ENCODE assay signal across 8 cellular contexts in the genomic region with DNA sequence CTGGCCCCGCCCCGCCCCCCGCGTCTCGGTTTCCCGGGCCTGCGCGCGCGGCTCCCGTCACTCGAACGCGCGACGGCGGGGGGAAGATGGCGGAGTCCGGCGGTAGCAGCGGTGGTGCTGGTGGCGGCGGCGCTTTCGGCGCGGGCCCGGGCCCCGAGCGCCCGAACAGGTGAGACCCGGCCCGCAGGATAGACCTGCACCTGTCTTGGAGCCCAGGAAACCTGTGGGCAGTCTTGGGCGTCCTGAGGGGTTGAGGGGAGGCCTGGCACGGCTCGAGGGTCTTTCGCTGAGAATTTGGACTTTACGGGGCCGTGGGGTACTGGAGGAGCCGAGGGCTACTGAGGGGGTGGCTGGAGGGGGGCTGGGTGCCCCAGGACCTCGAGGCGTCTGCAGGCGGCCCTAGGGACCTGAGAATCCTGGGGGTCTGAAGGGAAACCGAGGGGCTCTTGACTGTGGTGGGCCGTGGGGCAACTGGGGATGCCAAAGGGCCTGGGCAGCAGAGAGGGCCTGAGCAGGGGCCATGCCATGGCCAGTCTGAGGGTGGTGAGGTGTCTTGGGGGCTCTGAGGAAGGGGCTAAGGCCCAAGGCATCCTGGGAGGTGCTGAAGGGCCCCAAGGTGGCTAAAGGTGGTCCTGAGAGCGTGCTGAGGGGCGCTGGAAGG. TPM values are rescaled to one million over a fixed set of nuclear protein-coding genes. Genes with fewer than 3 reads are reported as not detected.
DNase-seq lines count a peak whose midpoint lies in the region; ATAC-seq and TF ChIP-seq lines count a peak whose summit lies in the region.

Gene KLHL26 (plus strand): TSS at position 60 of the 661 bp plus-strand sequence. CDS start 27 bp downstream, at position 87.

- H3K14ac ChIP-seq in H9 (ENCODE audit: insufficient read depth, low read length): peak within 1 kb of the TSS; percentile 84

- no peak within 1 kb of the TSS for H3T11ph ChIP-seq in H9 (ENCODE audit: low read length)

- H2BK15ac ChIP-seq in H9 (ENCODE audit: low read depth, low read length): no peak within 1 kb of the TSS

- H3K27me3 Mint-ChIP-seq in H9 (ENCODE audit: low read depth): peaks cover 31% of the 10 kb centered on the region
- peaks cover 9% of the 10 kb centered on the region for H3K27me3 Mint-ChIP-seq in activated CD4-positive, alpha-beta memory T cell treated with anti-CD3 and anti-CD28 coated beads, Interleukin-2, amount 10 ng/mL, durations not matched to agents 7 days and 5 days
- no peaks in the 10 kb centered on the region for H3K27me3 Mint-ChIP-seq in stimulated activated memory B cell treated with anti-CD40 and anti-IgM and Interleukin-4, amounts not matched to agents 10 μg/mL and 1 μg/mL and 100 μg/mL, for 72 hours

- H2AK5ac ChIP-seq in H9 (ENCODE audit: insufficient read length, low read length): no peak within 1 kb of the TSS

- WGBS in H9 (ENCODE audit: extremely low coverage, insufficient read length, low lambda C conversion rate): no CpG with 5 or more reads among the region's 47 CpGs

- peak within 1 kb of the TSS; percentile 78 to 86 for H3K4me3 Mint-ChIP-seq in H9
- peak within 1 kb of the TSS; percentile 80 for H3K4me3 Mint-ChIP-seq in activated CD4-positive, alpha-beta memory T cell treated with anti-CD3 and anti-CD28 coated beads, Interleukin-2, amount 10 ng/mL, durations not matched to agents 7 days and 5 days
- peak within 1 kb of the TSS; percentile 87 for H3K4me3 Mint-ChIP-seq in stimulated activated memory B cell treated with anti-CD40 and anti-IgM and Interleukin-4, amounts not matched to agents 10 μg/mL and 1 μg/mL and 100 μg/mL, for 72 hours

- H2BK120ac ChIP-seq in H9 (ENCODE audit: low read depth, low read length, poor library complexity, severe bottlenecking): no peak within 1 kb of the TSS

- peaks cover 0 to 3% (median 0%) of the 10 kb centered on the region in 3 experiments; a peak in 1 of 7 replicates for H3K36me3 Mint-ChIP-seq in H9 (ENCODE audit: insufficient read depth in 1 of 3, low read depth in 3 of 3)
- no peaks in the 10 kb centered on the region for H3K36me3 Mint-ChIP-seq in activated CD4-positive, alpha-beta memory T cell treated with anti-CD3 and anti-CD28 coated beads, Interleukin-2, amount 10 ng/mL, durations not matched to agents 7 days and 5 days (ENCODE audit: low read depth)
- no peaks in the 10 kb centered on the region for H3K36me3 Mint-ChIP-seq in stimulated activated memory B cell treated with anti-CD40 and anti-IgM and Interleukin-4, amounts not matched to agents 10 μg/mL and 1 μg/mL and 100 μg/mL, for 72 hours

- no peaks in the 10 kb centered on the region for H4K20me1 ChIP-seq in H9 (ENCODE audit: control insufficient read depth, insufficient read depth, insufficient read length)

- no peak within 1 kb of the TSS for H4K5ac ChIP-seq in H9 (ENCODE audit: insufficient read length, low read depth, low read length)

- no peak within 1 kb of the TSS for H2BK5ac ChIP-seq in H9 (ENCODE audit: insufficient read length, low read length)

- H4K91ac ChIP-seq in H9 (ENCODE audit: insufficient read length, low read depth, low read length): no peak within 1 kb of the TSS

- H3K4me1 ChIP-seq in H9 (ENCODE audit: insufficient read depth, low read length) (peaks cover 3% of the 10 kb centered on the region; the same call in 1 of the 2 replicates), iPS-15b (ENCODE audit: control insufficient read depth, insufficient read depth, low read length) (peaks cover 3% of the 10 kb centered on the region)

- H3K36me3 ChIP-seq in iPS-15b (ENCODE audit: control insufficient read depth, insufficient read depth, low read length): no peaks in the 10 kb centered on the region

- H3K9me3 Mint-ChIP-seq in H9: no peaks in the 10 kb centered on the region
- no peaks in the 10 kb centered on the region for H3K9me3 Mint-ChIP-seq in activated CD4-positive, alpha-beta memory T cell treated with anti-CD3 and anti-CD28 coated beads, Interleukin-2, amount 10 ng/mL, durations not matched to agents 7 days and 5 days
- H3K9me3 Mint-ChIP-seq in stimulated activated memory B cell treated with anti-CD40 and anti-IgM and Interleukin-4, amounts not matched to agents 10 μg/mL and 1 μg/mL and 100 μg/mL, for 72 hours: no peaks in the 10 kb centered on the region

- H3K9me3 ChIP-seq in H9 (ENCODE audit: control insufficient read depth, low read depth, low read length) (no peaks in the 10 kb centered on the region), iPS-15b (ENCODE audit: control insufficient read depth, insufficient read depth, low read length) (no peaks in the 10 kb centered on the region)

- no peak within 1 kb of the TSS for H3K27ac ChIP-seq in H9 (ENCODE audit: insufficient read length, low read depth, low read length)

- H3K79me2 ChIP-seq in H9 (ENCODE audit: insufficient read depth, low read length): no peaks in the 10 kb centered on the region; the same call in 1 of the 2 replicates

- H3K79me1 ChIP-seq in H9 (ENCODE audit: insufficient read depth, low read depth, low read length, poor library complexity, severe bottlenecking): peaks cover 3% of the 10 kb centered on the region

- H3K4me2 ChIP-seq in H9 (ENCODE audit: insufficient read depth, insufficient read length, low read length): peak within 1 kb of the TSS; percentile 85

- no peak within 1 kb of the TSS for H2AFZ ChIP-seq in H9 (ENCODE audit: low read length)

- H3K23ac ChIP-seq in H9 (ENCODE audit: insufficient read length, low read depth, low read length): no peak within 1 kb of the TSS

- no peak for ATAC-seq in stimulated activated memory B cell treated with anti-CD40 and anti-IgM and Interleukin-4, amounts not matched to agents 10 μg/mL and 1 μg/mL and 100 μg/mL, for 72 hours

- peaks cover 9% of the 10 kb centered on the region for H3K23me2 ChIP-seq in H9 (ENCODE audit: insufficient read length, low read depth, low read length, poor library complexity, severe bottlenecking)

- no peak within 1 kb of the TSS for H2BK20ac ChIP-seq in H9 (ENCODE audit: low read depth, low read length, poor library complexity, severe bottlenecking)

- H4K8ac ChIP-seq in H9 (replicated peaks; ENCODE audit: insufficient read length, low read depth, low read length): no peak within 1 kb of the TSS

- DNase-seq in H9 (no peak), NCI-H69 (lab: John Stamatoyannopoulos, UW) (no peak), GM03348 (ENCODE audit: low spot score) (no peak), NCI-H1930 (lab: John Stamatoyannopoulos, UW) (no peak), retina (no peak)
- no peak for DNase-seq in activated CD4-positive, alpha-beta memory T cell treated with anti-CD3 and anti-CD28 coated beads, Interleukin-2, amount 10 ng/mL, durations not matched to agents 7 days and 5 days

- H3K27me3 ChIP-seq in H9 (ENCODE audit: insufficient read depth, low read length) (no peaks in the 10 kb centered on the region), iPS-15b (ENCODE audit: control insufficient read depth, insufficient read depth, low read length) (peaks cover 16% of the 10 kb centered on the region)

- peak within 1 kb of the TSS; percentile 80 for H3K4me3 ChIP-seq in iPS-15b (ENCODE audit: low read depth, low read length)

- H3K56ac ChIP-seq in H9 (ENCODE audit: insufficient read length, low read depth, low read length): no peak within 1 kb of the TSS

- POLR2A ChIA-PET in activated CD4-positive, alpha-beta memory T cell treated with anti-CD3 and anti-CD28 coated beads, Interleukin-2, amount 10 ng/mL, durations not matched to agents 7 days and 5 days (lab: Charles Lee): no interaction called here

- no peak within 1 kb of the TSS for H2BK12ac ChIP-seq in H9 (ENCODE audit: insufficient read length, low read depth, low read length)

- peak within 1 kb of the TSS; percentile 88 to 99 (median 96); a peak in 6 of 7 replicates for H3K27ac Mint-ChIP-seq in H9
- H3K27ac Mint-ChIP-seq in activated CD4-positive, alpha-beta memory T cell treated with anti-CD3 and anti-CD28 coated beads, Interleukin-2, amount 10 ng/mL, durations not matched to agents 7 days and 5 days: peak within 1 kb of the TSS; percentile 89
- H3K27ac Mint-ChIP-seq in stimulated activated memory B cell treated with anti-CD40 and anti-IgM and Interleukin-4, amounts not matched to agents 10 μg/mL and 1 μg/mL and 100 μg/mL, for 72 hours: peak within 1 kb of the TSS; percentile 79

- peak within 1 kb of the TSS; percentile 89 for H3K18ac ChIP-seq in H9 (ENCODE audit: insufficient read length, low read depth, low read length)

- no peak for TF ChIP-seq CTCF in H9 (conservative IDR thresholded peaks at IDR 0.05)

- H3K9ac ChIP-seq in H9 (ENCODE audit: extremely low read depth, insufficient read length, low read length): peak within 1 kb of the TSS; percentile 76
- H3K9ac ChIP-seq in iPS-15b (ENCODE audit: low read depth, low read length): peak within 1 kb of the TSS; percentile 81

- CTCF ChIA-PET in activated CD4-positive, alpha-beta memory T cell treated with anti-CD3 and anti-CD28 coated beads, Interleukin-2, amount 10 ng/mL, durations not matched to agents 7 days and 5 days (lab: Charles Lee): no interaction called here

- H3K4ac ChIP-seq in H9 (ENCODE audit: low read depth, low read length): no peak within 1 kb of the TSS

- H3K4me1 Mint-ChIP-seq in H9: peaks cover 9 to 18% of the 10 kb centered on the region in 2 experiments
- H3K4me1 Mint-ChIP-seq in activated CD4-positive, alpha-beta memory T cell treated with anti-CD3 and anti-CD28 coated beads, Interleukin-2, amount 10 ng/mL, durations not matched to agents 7 days and 5 days: peaks cover 37% of the 10 kb centered on the region
- H3K4me1 Mint-ChIP-seq in stimulated activated memory B cell treated with anti-CD40 and anti-IgM and Interleukin-4, amounts not matched to agents 10 μg/mL and 1 μg/mL and 100 μg/mL, for 72 hours: peaks cover 32% of the 10 kb centered on the region

RNA-seq across cellular contexts. Expression of gene KLHL26, which starts in this region (rescaled TPM):
- total RNA-seq in H9 (2021): 9.8 and 10.7 TPM in 2 replicates
- 10 to 100 TPM; 10.8 to 11.0 TPM for total RNA-seq in activated CD4-positive, alpha-beta memory T cell treated with anti-CD3 and anti-CD28 coated beads, Interleukin-2, amount 10 ng/mL, durations not matched to agents 7 days and 5 days
